ENCODE assay signal across 8 cellular contexts in genomic region chr11:131694526-131695424, GRCh38.
DNase-seq lines count a peak whose midpoint lies in the region; ATAC-seq and TF ChIP-seq lines count a peak whose summit lies in the region.

No MANE protein-coding gene starts in this region.

- H3K27me3 Mint-ChIP-seq in activated T-helper 2 cell treated with anti-CD3 and anti-CD28 coated beads, Interferon-gamma antibody, Interleukin-2, Interleukin-4, amounts not matched to agents 10 μg/mL and 5 μg/mL and 100 μg/mL, durations not matched to agents 14 hours and 24 hours and 36 hours (ENCODE audit: low read depth) = peaks cover 9% of the 10 kb centered on the region
- H3K27me3 Mint-ChIP-seq in type B pancreatic cell = peaks cover 85% of the 10 kb centered on the region

- H2AFZ ChIP-seq in PC-3 (ENCODE audit: low read length) = no peak overlapping the region

- H3F3A ChIP-seq in PC-3 (ENCODE audit: low read length, unreplicated experiment) = no peaks in the 10 kb centered on the region

- H3K4me1 ChIP-seq in PC-3 (ENCODE audit: insufficient read depth, low read length) = no peaks in the 10 kb centered on the region
- H3K4me1 ChIP-seq in foreskin keratinocyte = no peaks in the 10 kb centered on the region

- no peaks in the 10 kb centered on the region for H3K9me3 ChIP-seq in PC-3 (ENCODE audit: low read length)

- peak; percentile 86 for TF ChIP-seq CTCF in PC-3 (conservative IDR thresholded peaks at IDR 0.05; ENCODE audit: low read depth, low read length)
- peak; percentile 97 for TF ChIP-seq CTCF in foreskin keratinocyte (conservative IDR thresholded peaks at IDR 0.05)
- TF ChIP-seq CTCF in type B pancreatic cell (conservative IDR thresholded peaks at IDR 0.05) = peak; percentile 99

- ATAC-seq in GM19467 (IDR thresholded peaks at IDR 0.05; ENCODE audit: unreplicated experiment) = peak; percentile 91
- ATAC-seq in HG03520 (IDR thresholded peaks at IDR 0.05; ENCODE audit: unreplicated experiment) = peak; percentile 78
- peak; percentile 88 for ATAC-seq in PC-3
- ATAC-seq in foreskin keratinocyte = peak; percentile 83

- H3K27ac ChIP-seq in PC-3 (ENCODE audit: low read length) (no peak overlapping the region), foreskin keratinocyte (no peak overlapping the region)

- H3K4me3 ChIP-seq in PC-3 (ENCODE audit: low read length) = no peak overlapping the region

- no peak overlapping the region for H3K9ac ChIP-seq in PC-3 (ENCODE audit: low read length)

- no peaks in the 10 kb centered on the region for H4K20me1 ChIP-seq in PC-3 (ENCODE audit: low read length)

- peaks cover 27% of the 10 kb centered on the region for H3K27me3 ChIP-seq in PC-3 (ENCODE audit: low read length)
- H3K27me3 ChIP-seq in foreskin keratinocyte = peaks cover 7% of the 10 kb centered on the region

- POLR2A ChIA-PET in PC-3 (lab: Charles Lee; ENCODE audit: unreplicated experiment) = no interaction called here

- BruUV-seq in PC-3 (replicated peaks; lab: Mats Ljungman, UMichigan) = no TSS peak

- H3K4me3 Mint-ChIP-seq in activated T-helper 2 cell treated with anti-CD3 and anti-CD28 coated beads, Interferon-gamma antibody, Interleukin-2, Interleukin-4, amounts not matched to agents 10 μg/mL and 5 μg/mL and 100 μg/mL, durations not matched to agents 14 hours and 24 hours and 36 hours (ENCODE audit: low read depth) = no peak overlapping the region
- peak overlapping the region; percentile 48 for H3K4me3 Mint-ChIP-seq in type B pancreatic cell

- intact Hi-C loops in PC-3 (cut with micrococcal nuclease) = no loop called here
- intact Hi-C loops in activated T-helper 2 cell treated with anti-CD3 and anti-CD28 coated beads, Interferon-gamma antibody, Interleukin-2, Interleukin-4, amounts not matched to agents 10 μg/mL and 5 μg/mL and 100 μg/mL, durations not matched to agents 14 hours and 24 hours and 36 hours (cut with micrococcal nuclease) = no loop called here

- DNase-seq in DMS114 treated with DMSO at 0.1 percent for 48 hours (lab: John Stamatoyannopoulos, UW; ENCODE audit: unreplicated experiment) (peak; percentile 22), PC-3 (peak; percentile 81), foreskin keratinocyte (peak; percentile 44 to 73), nucleus accumbens (lab: John Stamatoyannopoulos, UW) (peak in 52 of 56 donors; percentile 30 to 90 (median 74)), type B pancreatic cell (ENCODE audit: extremely low spot score, unreplicated experiment) (peak; percentile 91)
- DNase-seq in activated T-helper 2 cell treated with anti-CD3 and anti-CD28 coated beads, Interferon-gamma antibody, Interleukin-2, Interleukin-4, amounts not matched to agents 10 μg/mL and 5 μg/mL and 100 μg/mL, durations not matched to agents 14 hours and 24 hours and 36 hours (ENCODE audit: low spot score) = peak; percentile 60

- no peaks in the 10 kb centered on the region for H3K79me2 ChIP-seq in PC-3 (ENCODE audit: low read length)

- H3K9me2 ChIP-seq in PC-3 (replicated peaks; ENCODE audit: low read length) = no peaks in the 10 kb centered on the region

- H3K4me2 ChIP-seq in PC-3 (ENCODE audit: low read length) = no peak overlapping the region

- CTCF ChIA-PET in PC-3 (lab: Charles Lee) = no interaction called here

- H3K4me1 Mint-ChIP-seq in activated T-helper 2 cell treated with anti-CD3 and anti-CD28 coated beads, Interferon-gamma antibody, Interleukin-2, Interleukin-4, amounts not matched to agents 10 μg/mL and 5 μg/mL and 100 μg/mL, durations not matched to agents 14 hours and 24 hours and 36 hours (ENCODE audit: low read depth) = peaks cover 2% of the 10 kb centered on the region
- peaks cover 15% of the 10 kb centered on the region for H3K4me1 Mint-ChIP-seq in type B pancreatic cell (ENCODE audit: unreplicated experiment)

- no peaks in the 10 kb centered on the region for H3K36me3 ChIP-seq in PC-3 (ENCODE audit: low read depth, low read length)

- H3K36me3 Mint-ChIP-seq in activated T-helper 2 cell treated with anti-CD3 and anti-CD28 coated beads, Interferon-gamma antibody, Interleukin-2, Interleukin-4, amounts not matched to agents 10 μg/mL and 5 μg/mL and 100 μg/mL, durations not matched to agents 14 hours and 24 hours and 36 hours (ENCODE audit: low read depth) = no peaks in the 10 kb centered on the region
- no peaks in the 10 kb centered on the region for H3K36me3 Mint-ChIP-seq in type B pancreatic cell

- no peak overlapping the region for H3K27ac Mint-ChIP-seq in activated T-helper 2 cell treated with anti-CD3 and anti-CD28 coated beads, Interferon-gamma antibody, Interleukin-2, Interleukin-4, amounts not matched to agents 10 μg/mL and 5 μg/mL and 100 μg/mL, durations not matched to agents 14 hours and 24 hours and 36 hours
- H3K27ac Mint-ChIP-seq in type B pancreatic cell = no peak overlapping the region

- H3K9me3 Mint-ChIP-seq in activated T-helper 2 cell treated with anti-CD3 and anti-CD28 coated beads, Interferon-gamma antibody, Interleukin-2, Interleukin-4, amounts not matched to agents 10 μg/mL and 5 μg/mL and 100 μg/mL, durations not matched to agents 14 hours and 24 hours and 36 hours = no peaks in the 10 kb centered on the region
- no peaks in the 10 kb centered on the region for H3K9me3 Mint-ChIP-seq in type B pancreatic cell

Comparison
In these comparisons a context has a peak if more than half of its experiments do, and no peak if none do; other contexts are left out.
1. DNase-seq: peak in every context shown above with its lines; median percentile 91 in type B pancreatic cell; 81 in PC-3; 74 in nucleus accumbens; 60 in activated T-helper 2 cell treated with anti-CD3 and anti-CD28 coated beads, Interferon-gamma antibody, Interleukin-2, Interleukin-4, amounts not matched to agents 10 μg/mL and 5 μg/mL and 100 μg/mL, durations not matched to agents 14 hours and 24 hours and 36 hours; 58 in foreskin keratinocyte; 22 in DMS114 treated with DMSO at 0.1 percent for 48 hours.